Comparison of ENCODE assay signal across 13 cellular contexts in genomic region chr11:126163074-126163700, GRCh38. TPM values are rescaled to one million over a fixed set of nuclear protein-coding genes. Genes with fewer than 3 reads are reported as not detected.
DNase-seq lines count a peak whose midpoint lies in the region; ATAC-seq, FAIRE-seq and TF ChIP-seq lines count a peak whose summit lies in the region.
"Had no signal": no experiment of that assay in that cellular context is flagged by ENCODE, and none has a peak within 500 bp of the region (broad histone marks: within the 10 kb centered on the region; RNA-seq: fewer than 3 reads in every experiment).

No MANE protein-coding gene starts in this region.

- H3K27ac ChIP-seq in WERI-Rb-1: peak overlapping the region; percentile 96
- H3K27ac ChIP-seq: HL-60, pancreas had no signal

- DNase-seq in NCI-H345 (lab: John Stamatoyannopoulos, UW) (peak; percentile 14), NCI-H345 treated with DMSO at 0.1 percent for 48 hours (lab: John Stamatoyannopoulos, UW; ENCODE audit: unreplicated experiment) (no peak), WERI-Rb-1 (peak; percentile 53), kidney epithelial cell (ENCODE audit: low read depth) (peak; percentile 89), urothelium cell line (ENCODE audit: low spot score) (peak; percentile 77)
- DNase-seq: effector memory CD4-positive, alpha-beta T cell; RPMI8226 had no signal

- no peak for FAIRE-seq in urothelium cell line (lab: Jason Lieb, UNC)
- FAIRE-seq: pancreas had no signal

- H3K27me3 ChIP-seq in WERI-Rb-1 (ENCODE audit: insufficient read depth, low read depth, severe bottlenecking) (no peaks in the 10 kb centered on the region), kidney epithelial cell (ENCODE audit: control insufficient read depth, insufficient read depth, low read length) (peaks cover 5% of the 10 kb centered on the region)
- H3K27me3 ChIP-seq: pancreas had no signal

- TF ChIP-seq CTCF in WERI-Rb-1 (IDR thresholded peaks at IDR 0.05; ENCODE audit: low read depth, low read length): no peak
- no peak for TF ChIP-seq CTCF in kidney epithelial cell (IDR thresholded peaks at IDR 0.05; ENCODE audit: insufficient read depth, low read length, poor library complexity, severe bottlenecking)

- ATAC-seq in HG02938 (IDR thresholded peaks at IDR 0.05; ENCODE audit: unreplicated experiment) (no peak), GM19455 (IDR thresholded peaks at IDR 0.05; ENCODE audit: unreplicated experiment) (no peak), GM21619 (IDR thresholded peaks at IDR 0.05; ENCODE audit: unreplicated experiment) (no peak)
- ATAC-seq: stimulated activated effector memory CD8-positive, alpha-beta T cell treated with anti-CD3 and anti-CD28 coated beads, Interleukin-12 subunit alpha, Interleukin-12 subunit beta, amount 100 ng/mL, for 72 hours had no signal

- H3K36me3 ChIP-seq in WERI-Rb-1 (no peaks in the 10 kb centered on the region), kidney epithelial cell (ENCODE audit: control insufficient read depth, insufficient read depth, low read length) (no peaks in the 10 kb centered on the region)
- H3K36me3 ChIP-seq: pancreas had no signal

- no peaks in the 10 kb centered on the region for H3K9me3 ChIP-seq in WERI-Rb-1 (ENCODE audit: severe bottlenecking)
- H3K9me3 ChIP-seq: pancreas had no signal

- peak overlapping the region; percentile 31 for H3K4me3 ChIP-seq in WERI-Rb-1 (ENCODE audit: low read depth, low read length)
- no peak overlapping the region for H3K4me3 ChIP-seq in kidney epithelial cell (ENCODE audit: low read depth, low read length)
- H3K4me3 ChIP-seq: pancreas had no signal

RNA-seq across cellular contexts. Expression of gene RPUSD4, which starts 48.3 kb away (rescaled TPM):
- 25.5 and 27.0 TPM in 2 replicates for total RNA-seq in kidney epithelial cell

RNA-seq across cellular contexts. Expression of gene FAM118B, which starts 48.4 kb away (rescaled TPM):
- 35.3 and 36.0 TPM in 2 replicates for total RNA-seq in kidney epithelial cell
